In genomic region chr9:102428305-102428704, GRCh38 we compare ENCODE assay signal across 19 cellular contexts.
"Had no signal": no experiment of that assay in that cellular context is flagged by ENCODE, and none has a peak within 500 bp of the region (broad histone marks: within the 10 kb centered on the region; RNA-seq: fewer than 3 reads in every experiment).

No MANE protein-coding gene starts in this region.

- H3K27me3 ChIP-seq: adrenal gland, suprapubic skin, upper lobe of left lung had no signal

- H3K36me3 ChIP-seq: adrenal gland, prostate gland, suprapubic skin, upper lobe of left lung had no signal

- H3K4me3 ChIP-seq: adrenal gland, mucosa of descending colon, prostate gland, skin epidermis, suprapubic skin, upper lobe of left lung had no signal

- ATAC-seq: activated CD4-positive, alpha-beta T cell treated with anti-CD3 and anti-CD28 coated beads for 36 hours; activated naive CD4-positive, alpha-beta T cell treated with anti-CD3 and anti-CD28 coated beads, Interleukin-2, amount 50 U/mL, for 72 hours; effector memory CD8-positive, alpha-beta T cell; left cardiac atrium; mucosa of descending colon; right cardiac atrium; stimulated activated naive CD8-positive, alpha-beta T cell treated with anti-CD3 and anti-CD28 coated beads, Interleukin-15, amount 100 ng/mL, for 72 hours; WTC11 had no signal

- H3K27ac ChIP-seq: adrenal gland, prostate gland, skin epidermis, suprapubic skin, upper lobe of left lung had no signal

- H3K4me1 ChIP-seq: adrenal gland, prostate gland, suprapubic skin, upper lobe of left lung had no signal

- DNase-seq: activated CD4-positive, alpha-beta T cell treated with anti-CD3 and anti-CD28 coated beads for 36 hours; activated CD4-positive, alpha-beta T cell treated with anti-CD3 and anti-CD28 coated beads, Interleukin-2, amount 50 U/mL, for 48 hours; activated gamma-delta T cell treated with Interleukin-2 at 50 U/mL for 16 hours; adrenal gland; dermis blood vessel endothelial cell; effector memory CD8-positive, alpha-beta T cell; left cardiac atrium; mesenchymal stem cell; mucosa of descending colon; naive B cell; right cardiac atrium; stimulated activated CD4-positive, alpha-beta T cell treated with anti-CD3 and anti-CD28 coated beads, Interleukin-4, amount 100 ng/mL, for 1 hour; stimulated activated naive CD8-positive, alpha-beta T cell treated with anti-CD3 and anti-CD28 coated beads, Interleukin-15, amount 100 ng/mL, for 72 hours; upper lobe of left lung had no signal

- H3K9me3 ChIP-seq: mucosa of descending colon, prostate gland, suprapubic skin, upper lobe of left lung had no signal
